Comparison of ENCODE assay signal across 1 cellular context in genomic region chr11:3860898-3861393, GRCh38.
A peak's percentile ranks its signal among the peaks of the same experiment; 100 is the strongest.
TF ChIP-seq lines count a peak whose summit lies in the region.

No MANE protein-coding gene starts in this region.

TF ChIP-seq in WTC11, 78 proteins besides CTCF, POLR2A, EP300 and RAD21:
- TF ChIP-seq ZNF121 (CRISPR knock-in tag; IDR thresholded peaks at IDR 0.05) = peak; percentile 44; the same call in 1 of the 2 replicates
